In genomic region chr3:33792167-33792892, GRCh38 we compare ENCODE assay signal across 18 cellular contexts.
"Had no signal": no experiment of that assay in that cellular context is flagged by ENCODE, and none has a peak within 500 bp of the region (broad histone marks: within the 10 kb centered on the region; RNA-seq: fewer than 3 reads in every experiment).

No MANE protein-coding gene starts in this region.

- FAIRE-seq: islet of Langerhans had no signal

- H3K4me3 ChIP-seq: ascending aorta, coronary artery, dorsolateral prefrontal cortex, left ventricle myocardium inferior, lung, mucosa of descending colon, right lobe of liver, thoracic aorta had no signal

- H3K36me3 ChIP-seq: ascending aorta, left ventricle myocardium inferior, neutrophil, right lobe of liver, thoracic aorta had no signal

- DNase-seq: activated CD4-positive, alpha-beta T cell treated with anti-CD3 and anti-CD28 coated beads, Interleukin-2, amount 50 U/mL, for 4 hours; activated CD4-positive, CD25-positive, alpha-beta regulatory T cell; activated CD8-positive, alpha-beta memory T cell treated with anti-CD3 and anti-CD28 coated beads for 24 hours; activated gamma-delta T cell; activated naive CD8-positive, alpha-beta T cell treated with anti-CD3 and anti-CD28 coated beads, Interleukin-2, amount 10 ng/mL, durations not matched to agents 7 days and 5 days; dorsolateral prefrontal cortex; effector memory CD4-positive, alpha-beta T cell; left ventricle myocardium inferior; nephron progenitor cell; right lobe of liver; stimulated activated CD4-positive, alpha-beta T cell treated with anti-CD3 and anti-CD28 coated beads, Interleukin-4, amount 100 ng/mL, for 1 hour had no signal

- H3K9me3 ChIP-seq: ascending aorta, left ventricle myocardium inferior, mucosa of descending colon, neutrophil, right lobe of liver, thoracic aorta had no signal

- H3K4me1 ChIP-seq: ascending aorta had no signal

- H3K27me3 ChIP-seq: ascending aorta, dorsolateral prefrontal cortex, right lobe of liver had no signal

- H3K27ac ChIP-seq: ascending aorta, coronary artery, dorsolateral prefrontal cortex, left ventricle myocardium inferior, neutrophil, right lobe of liver, thoracic aorta had no signal
